Comparison of ENCODE assay signal across 1 cellular context in the genomic region with DNA sequence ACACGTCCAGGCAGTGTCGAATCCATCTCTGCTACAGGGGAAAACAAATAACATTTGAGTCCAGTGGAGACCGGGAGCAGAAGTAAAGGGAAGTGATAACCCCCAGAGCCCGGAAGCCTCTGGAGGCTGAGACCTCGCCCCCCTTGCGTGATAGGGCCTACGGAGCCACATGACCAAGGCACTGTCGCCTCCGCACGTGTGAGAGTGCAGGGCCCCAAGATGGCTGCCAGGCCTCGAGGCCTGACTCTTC.
TF ChIP-seq lines count a peak whose summit lies in the region.

No MANE protein-coding gene starts in this region.

TF ChIP-seq in GM12878, 131 proteins besides CTCF, POLR2A, EP300 and RAD21 (continued from another document and continues in another):
- no peak for TF ChIP-seq ZBTB4 (CRISPR knock-in tag; IDR thresholded peaks at IDR 0.05)
- TF ChIP-seq, protein P1, sequence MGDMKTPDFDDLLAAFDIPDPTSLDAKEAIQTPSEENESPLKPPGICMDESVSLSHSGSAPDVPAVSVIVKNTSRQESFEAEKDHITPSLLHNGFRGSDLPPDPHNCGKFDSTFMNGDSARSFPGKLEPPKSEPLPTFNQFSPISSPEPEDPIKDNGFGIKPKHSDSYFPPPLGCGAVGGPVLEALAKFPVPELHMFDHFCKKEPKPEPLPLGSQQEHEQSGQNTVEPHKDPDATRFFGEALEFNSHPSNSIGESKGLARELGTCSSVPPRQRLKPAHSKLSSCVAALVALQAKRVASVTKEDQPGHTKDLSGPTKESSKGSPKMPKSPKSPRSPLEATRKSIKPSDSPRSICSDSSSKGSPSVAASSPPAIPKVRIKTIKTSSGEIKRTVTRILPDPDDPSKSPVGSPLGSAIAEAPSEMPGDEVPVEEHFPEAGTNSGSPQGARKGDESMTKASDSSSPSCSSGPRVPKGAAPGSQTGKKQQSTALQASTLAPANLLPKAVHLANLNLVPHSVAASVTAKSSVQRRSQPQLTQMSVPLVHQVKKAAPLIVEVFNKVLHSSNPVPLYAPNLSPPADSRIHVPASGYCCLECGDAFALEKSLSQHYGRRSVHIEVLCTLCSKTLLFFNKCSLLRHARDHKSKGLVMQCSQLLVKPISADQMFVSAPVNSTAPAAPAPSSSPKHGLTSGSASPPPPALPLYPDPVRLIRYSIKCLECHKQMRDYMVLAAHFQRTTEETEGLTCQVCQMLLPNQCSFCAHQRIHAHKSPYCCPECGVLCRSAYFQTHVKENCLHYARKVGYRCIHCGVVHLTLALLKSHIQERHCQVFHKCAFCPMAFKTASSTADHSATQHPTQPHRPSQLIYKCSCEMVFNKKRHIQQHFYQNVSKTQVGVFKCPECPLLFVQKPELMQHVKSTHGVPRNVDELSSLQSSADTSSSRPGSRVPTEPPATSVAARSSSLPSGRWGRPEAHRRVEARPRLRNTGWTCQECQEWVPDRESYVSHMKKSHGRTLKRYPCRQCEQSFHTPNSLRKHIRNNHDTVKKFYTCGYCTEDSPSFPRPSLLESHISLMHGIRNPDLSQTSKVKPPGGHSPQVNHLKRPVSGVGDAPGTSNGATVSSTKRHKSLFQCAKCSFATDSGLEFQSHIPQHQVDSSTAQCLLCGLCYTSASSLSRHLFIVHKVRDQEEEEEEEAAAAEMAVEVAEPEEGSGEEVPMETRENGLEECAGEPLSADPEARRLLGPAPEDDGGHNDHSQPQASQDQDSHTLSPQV (IDR thresholded peaks at IDR 0.05): no peak
- TF ChIP-seq TAF1 (IDR thresholded peaks at IDR 0.05; ENCODE audit: borderline replicate concordance, low read depth, low read length): no peak; the same call in none of the 2 replicates
- no peak for TF ChIP-seq SUPT20H (IDR thresholded peaks at IDR 0.05; ENCODE audit: borderline replicate concordance, control insufficient read depth, low read depth, low read length)
- TF ChIP-seq SMARCA5 (IDR thresholded peaks at IDR 0.05): no peak
- TF ChIP-seq CHD4 (IDR thresholded peaks at IDR 0.05): no peak
- TF ChIP-seq POU2F2 (IDR thresholded peaks at IDR 0.05; ENCODE audit: borderline replicate concordance, low read depth, low read length): no peak
- no peak for TF ChIP-seq PAX8 (IDR thresholded peaks at IDR 0.05)
- no peak for TF ChIP-seq YBX1 (IDR thresholded peaks at IDR 0.05)
- no peak for TF ChIP-seq RELB (IDR thresholded peaks at IDR 0.05; ENCODE audit: low read depth)
- TF ChIP-seq, protein P2, sequence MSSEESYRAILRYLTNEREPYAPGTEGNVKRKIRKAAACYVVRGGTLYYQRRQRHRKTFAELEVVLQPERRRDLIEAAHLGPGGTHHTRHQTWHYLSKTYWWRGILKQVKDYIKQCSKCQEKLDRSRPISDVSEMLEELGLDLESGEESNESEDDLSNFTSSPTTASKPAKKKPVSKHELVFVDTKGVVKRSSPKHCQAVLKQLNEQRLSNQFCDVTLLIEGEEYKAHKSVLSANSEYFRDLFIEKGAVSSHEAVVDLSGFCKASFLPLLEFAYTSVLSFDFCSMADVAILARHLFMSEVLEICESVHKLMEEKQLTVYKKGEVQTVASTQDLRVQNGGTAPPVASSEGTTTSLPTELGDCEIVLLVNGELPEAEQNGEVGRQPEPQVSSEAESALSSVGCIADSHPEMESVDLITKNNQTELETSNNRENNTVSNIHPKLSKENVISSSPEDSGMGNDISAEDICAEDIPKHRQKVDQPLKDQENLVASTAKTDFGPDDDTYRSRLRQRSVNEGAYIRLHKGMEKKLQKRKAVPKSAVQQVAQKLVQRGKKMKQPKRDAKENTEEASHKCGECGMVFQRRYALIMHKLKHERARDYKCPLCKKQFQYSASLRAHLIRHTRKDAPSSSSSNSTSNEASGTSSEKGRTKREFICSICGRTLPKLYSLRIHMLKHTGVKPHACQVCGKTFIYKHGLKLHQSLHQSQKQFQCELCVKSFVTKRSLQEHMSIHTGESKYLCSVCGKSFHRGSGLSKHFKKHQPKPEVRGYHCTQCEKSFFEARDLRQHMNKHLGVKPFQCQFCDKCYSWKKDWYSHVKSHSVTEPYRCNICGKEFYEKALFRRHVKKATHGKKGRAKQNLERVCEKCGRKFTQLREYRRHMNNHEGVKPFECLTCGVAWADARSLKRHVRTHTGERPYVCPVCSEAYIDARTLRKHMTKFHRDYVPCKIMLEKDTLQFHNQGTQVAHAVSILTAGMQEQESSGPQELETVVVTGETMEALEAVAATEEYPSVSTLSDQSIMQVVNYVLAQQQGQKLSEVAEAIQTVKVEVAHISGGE (CRISPR knock-in tag; IDR thresholded peaks at IDR 0.05): no peak
- TF ChIP-seq, protein P3, sequence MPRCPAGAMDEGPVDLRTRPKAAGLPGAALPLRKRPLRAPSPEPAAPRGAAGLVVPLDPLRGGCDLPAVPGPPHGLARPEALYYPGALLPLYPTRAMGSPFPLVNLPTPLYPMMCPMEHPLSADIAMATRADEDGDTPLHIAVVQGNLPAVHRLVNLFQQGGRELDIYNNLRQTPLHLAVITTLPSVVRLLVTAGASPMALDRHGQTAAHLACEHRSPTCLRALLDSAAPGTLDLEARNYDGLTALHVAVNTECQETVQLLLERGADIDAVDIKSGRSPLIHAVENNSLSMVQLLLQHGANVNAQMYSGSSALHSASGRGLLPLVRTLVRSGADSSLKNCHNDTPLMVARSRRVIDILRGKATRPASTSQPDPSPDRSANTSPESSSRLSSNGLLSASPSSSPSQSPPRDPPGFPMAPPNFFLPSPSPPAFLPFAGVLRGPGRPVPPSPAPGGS (IDR thresholded peaks at IDR 0.05; ENCODE audit: borderline replicate concordance, insufficient read depth, low read depth, low read length, poor library complexity, severe bottlenecking): no peak
- TF ChIP-seq, protein P4, sequence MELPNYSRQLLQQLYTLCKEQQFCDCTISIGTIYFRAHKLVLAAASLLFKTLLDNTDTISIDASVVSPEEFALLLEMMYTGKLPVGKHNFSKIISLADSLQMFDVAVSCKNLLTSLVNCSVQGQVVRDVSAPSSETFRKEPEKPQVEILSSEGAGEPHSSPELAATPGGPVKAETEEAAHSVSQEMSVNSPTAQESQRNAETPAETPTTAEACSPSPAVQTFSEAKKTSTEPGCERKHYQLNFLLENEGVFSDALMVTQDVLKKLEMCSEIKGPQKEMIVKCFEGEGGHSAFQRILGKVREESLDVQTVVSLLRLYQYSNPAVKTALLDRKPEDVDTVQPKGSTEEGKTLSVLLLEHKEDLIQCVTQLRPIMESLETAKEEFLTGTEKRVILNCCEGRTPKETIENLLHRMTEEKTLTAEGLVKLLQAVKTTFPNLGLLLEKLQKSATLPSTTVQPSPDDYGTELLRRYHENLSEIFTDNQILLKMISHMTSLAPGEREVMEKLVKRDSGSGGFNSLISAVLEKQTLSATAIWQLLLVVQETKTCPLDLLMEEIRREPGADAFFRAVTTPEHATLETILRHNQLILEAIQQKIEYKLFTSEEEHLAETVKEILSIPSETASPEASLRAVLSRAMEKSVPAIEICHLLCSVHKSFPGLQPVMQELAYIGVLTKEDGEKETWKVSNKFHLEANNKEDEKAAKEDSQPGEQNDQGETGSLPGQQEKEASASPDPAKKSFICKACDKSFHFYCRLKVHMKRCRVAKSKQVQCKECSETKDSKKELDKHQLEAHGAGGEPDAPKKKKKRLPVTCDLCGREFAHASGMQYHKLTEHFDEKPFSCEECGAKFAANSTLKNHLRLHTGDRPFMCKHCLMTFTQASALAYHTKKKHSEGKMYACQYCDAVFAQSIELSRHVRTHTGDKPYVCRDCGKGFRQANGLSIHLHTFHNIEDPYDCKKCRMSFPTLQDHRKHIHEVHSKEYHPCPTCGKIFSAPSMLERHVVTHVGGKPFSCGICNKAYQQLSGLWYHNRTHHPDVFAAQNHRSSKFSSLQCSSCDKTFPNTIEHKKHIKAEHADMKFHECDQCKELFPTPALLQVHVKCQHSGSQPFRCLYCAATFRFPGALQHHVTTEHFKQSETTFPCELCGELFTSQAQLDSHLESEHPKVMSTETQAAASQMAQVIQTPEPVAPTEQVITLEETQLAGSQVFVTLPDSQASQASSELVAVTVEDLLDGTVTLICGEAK (IDR thresholded peaks at IDR 0.05; ENCODE audit: borderline replicate concordance): no peak
- TF ChIP-seq MXI1 (IDR thresholded peaks at IDR 0.05; ENCODE audit: low read depth, low read length): peak; percentile 99
- no peak; the same call in 1 of the 2 replicates for TF ChIP-seq EED (IDR thresholded peaks at IDR 0.05; ENCODE audit: low read depth)
- TF ChIP-seq HDAC2 (IDR thresholded peaks at IDR 0.05): no peak
- TF ChIP-seq SMC3 (IDR thresholded peaks at IDR 0.05; ENCODE audit: borderline replicate concordance, low read length): no peak
- TF ChIP-seq FOS (IDR thresholded peaks at IDR 0.05; ENCODE audit: borderline replicate concordance, extremely low read depth, insufficient read length): no peak
- no peak for TF ChIP-seq PBX3 (IDR thresholded peaks at IDR 0.05; ENCODE audit: insufficient replicate concordance, low read depth, low read length)
- TF ChIP-seq TCF3 (IDR thresholded peaks at IDR 0.05; ENCODE audit: borderline replicate concordance, insufficient read depth, low read depth, low read length): no peak
- no peak for TF ChIP-seq RFX5 (IDR thresholded peaks at IDR 0.05; ENCODE audit: low read depth, low read length)
- TF ChIP-seq CREB1 (IDR thresholded peaks at IDR 0.05; ENCODE audit: low read depth): no peak
- no peak for TF ChIP-seq IRF4 (IDR thresholded peaks at IDR 0.05; ENCODE audit: low read depth, low read length)
- no peak for TF ChIP-seq TCF7 (IDR thresholded peaks at IDR 0.05; ENCODE audit: borderline replicate concordance)
- TF ChIP-seq E2F4 (IDR thresholded peaks at IDR 0.05; ENCODE audit: low read depth, low read length): no peak
- no peak for TF ChIP-seq ZNF384 (IDR thresholded peaks at IDR 0.05; ENCODE audit: borderline replicate concordance, low read depth, low read length)
- peak; percentile 95 for TF ChIP-seq MYC (IDR thresholded peaks at IDR 0.05; ENCODE audit: insufficient read depth, insufficient read length, insufficient replicate concordance, low read length, severe bottlenecking)
- no peak for TF ChIP-seq LARP7 (IDR thresholded peaks at IDR 0.05)
- TF ChIP-seq WRNIP1 (IDR thresholded peaks at IDR 0.05; ENCODE audit: borderline replicate concordance, low read depth, low read length): no peak
- TF ChIP-seq SRF (IDR thresholded peaks at IDR 0.05; ENCODE audit: low read depth in 2 of 2, low read length in 2 of 2): no peak
- no peak; the same call in 1 of the 2 replicates for TF ChIP-seq ELK1 (IDR thresholded peaks at IDR 0.05; ENCODE audit: low read depth, low read length)
- no peak for TF ChIP-seq KLF5 (IDR thresholded peaks at IDR 0.05; ENCODE audit: partially characterized antibody)
- TF ChIP-seq BACH1 (IDR thresholded peaks at IDR 0.05; ENCODE audit: borderline replicate concordance): no peak
